In genomic region chr21:17467829-17468228, GRCh38 we compare ENCODE assay signal across 18 cellular contexts. TPM values are rescaled to one million over a fixed set of nuclear protein-coding genes. Genes with fewer than 3 reads are reported as not detected.
DNase-seq lines count a peak whose midpoint lies in the region; ATAC-seq and TF ChIP-seq lines count a peak whose summit lies in the region.
"Had no signal": no experiment of that assay in that cellular context is flagged by ENCODE, and none has a peak within 500 bp of the region (broad histone marks: within the 10 kb centered on the region; RNA-seq: fewer than 3 reads in every experiment).

No MANE protein-coding gene starts in this region.

- H3K9me3 Mint-ChIP-seq in type B pancreatic cell, result no peaks in the 10 kb centered on the region
- H3K9me3 Mint-ChIP-seq: activated CD4-positive, alpha-beta memory T cell treated with anti-CD3 and anti-CD28 coated beads for 36 hours had no signal

- H3K27me3 ChIP-seq in heart left ventricle, result no peaks in the 10 kb centered on the region
- H3K27me3 ChIP-seq in colonic mucosa, result no peaks in the 10 kb centered on the region
- no peaks in the 10 kb centered on the region for H3K27me3 ChIP-seq in mesendoderm (ENCODE audit: insufficient read depth, low read length, poor library complexity)
- H3K27me3 ChIP-seq: esophagus muscularis mucosa, tibial nerve had no signal

- ATAC-seq in heart left ventricle, result no peak
- no peak for ATAC-seq in GM19023 (IDR thresholded peaks at IDR 0.05; ENCODE audit: unreplicated experiment)

- no peak overlapping the region for H2AK5ac ChIP-seq in mesendoderm (ENCODE audit: low read length)

- no peak overlapping the region for H3K4ac ChIP-seq in mesendoderm (ENCODE audit: low read depth, low read length)

- no peak overlapping the region for H3K18ac ChIP-seq in mesendoderm (ENCODE audit: low read length)

- H3K36me3 ChIP-seq in heart left ventricle (no peaks in the 10 kb centered on the region), colonic mucosa (no peaks in the 10 kb centered on the region), mesendoderm (ENCODE audit: control insufficient read depth, insufficient read depth, low read length) (no peaks in the 10 kb centered on the region)
- H3K36me3 ChIP-seq: esophagus muscularis mucosa, tibial nerve had no signal

- peak overlapping the region; percentile 72 for H3K4me3 Mint-ChIP-seq in type B pancreatic cell
- H3K4me3 Mint-ChIP-seq: activated CD4-positive, alpha-beta memory T cell treated with anti-CD3 and anti-CD28 coated beads for 36 hours had no signal

- H3K79me1 ChIP-seq in mesendoderm (ENCODE audit: low read length), result no peaks in the 10 kb centered on the region

- no peak overlapping the region for H2BK15ac ChIP-seq in mesendoderm (replicated peaks; ENCODE audit: low read depth)

- no peaks in the 10 kb centered on the region for H3K36me3 Mint-ChIP-seq in type B pancreatic cell
- H3K36me3 Mint-ChIP-seq: activated CD4-positive, alpha-beta memory T cell treated with anti-CD3 and anti-CD28 coated beads for 36 hours had no signal

- H3K9ac ChIP-seq in colonic mucosa (ENCODE audit: low read depth in 2 of 2, low read length in 2 of 2), result no peak overlapping the region
- no peak overlapping the region for H3K9ac ChIP-seq in mesendoderm (ENCODE audit: low read length)

- no peak for DNase-seq in heart left ventricle
- DNase-seq in cardiac septum (ENCODE audit: low spot score), result no peak
- DNase-seq in colonic mucosa, result no peak
- peak; percentile 64 for DNase-seq in mesendoderm
- DNase-seq in type B pancreatic cell (ENCODE audit: extremely low spot score, unreplicated experiment), result no peak
- DNase-seq in OCI-M1 (lab: John Stamatoyannopoulos, UW), result no peak
- DNase-seq in activated CD4-positive, alpha-beta T cell treated with anti-CD3 and anti-CD28 coated beads, Interleukin-2, amount 50 U/mL, for 1 hour, result no peak
- DNase-seq: activated CD4-positive, alpha-beta memory T cell treated with anti-CD3 and anti-CD28 coated beads for 36 hours; cortex of kidney; GOT3; hippocampal formation; NCI-H1694; NCI-H510A; stimulated activated CD4-positive, alpha-beta T cell treated with anti-CD3 and anti-CD28 coated beads, Interleukin-4, amount 100 ng/mL, for 4 hours had no signal

- no peaks in the 10 kb centered on the region for H3K79me2 ChIP-seq in mesendoderm (ENCODE audit: control insufficient read depth, insufficient read depth, low read length)

- no peaks in the 10 kb centered on the region for H3K27me3 Mint-ChIP-seq in type B pancreatic cell
- H3K27me3 Mint-ChIP-seq: activated CD4-positive, alpha-beta memory T cell treated with anti-CD3 and anti-CD28 coated beads for 36 hours had no signal

- H2BK5ac ChIP-seq in mesendoderm (ENCODE audit: low read length), result no peak overlapping the region

- TF ChIP-seq POLR2A in heart left ventricle (IDR thresholded peaks at IDR 0.05), result no peak

- no peak overlapping the region for H2BK120ac ChIP-seq in mesendoderm (ENCODE audit: low read depth, low read length)

- no peak overlapping the region for H3K4me2 ChIP-seq in mesendoderm (ENCODE audit: low read length)

- H3K27ac Mint-ChIP-seq in type B pancreatic cell, result peak overlapping the region; percentile 86
- H3K27ac Mint-ChIP-seq: activated CD4-positive, alpha-beta memory T cell treated with anti-CD3 and anti-CD28 coated beads for 36 hours had no signal

- H3K23ac ChIP-seq in mesendoderm (ENCODE audit: low read length), result no peak overlapping the region

- no peak overlapping the region for H3K56ac ChIP-seq in mesendoderm (ENCODE audit: low read length)

- H4K5ac ChIP-seq in mesendoderm (ENCODE audit: low read length), result no peak overlapping the region

- TF ChIP-seq CTCF in heart left ventricle (IDR thresholded peaks at IDR 0.05) (no peak), colonic mucosa (IDR thresholded peaks at IDR 0.05) (no peak), type B pancreatic cell (conservative IDR thresholded peaks at IDR 0.05) (no peak)

- H3K4me1 ChIP-seq in heart left ventricle, result peaks cover 0 to 12% (median 0%) of the 10 kb centered on the region in 12 donors
- no peaks in the 10 kb centered on the region for H3K4me1 ChIP-seq in colonic mucosa
- no peaks in the 10 kb centered on the region for H3K4me1 ChIP-seq in mesendoderm (ENCODE audit: control insufficient read depth, low read depth, low read length)

- 27 to 32% (median 27%) methylated on average over 3 of the region's 3 CpGs for WGBS in heart left ventricle, 4 donors
- WGBS in mesendoderm (ENCODE audit: extremely low coverage, insufficient coverage, low lambda C conversion rate), result no CpG with 5 or more reads among the region's 3 CpGs

- peak overlapping the region in 5 of 12 donors; percentile 2 to 54 (median 26) for H3K27ac ChIP-seq in heart left ventricle
- peak overlapping the region; percentile 56 for H3K27ac ChIP-seq in colonic mucosa
- H3K27ac ChIP-seq in mesendoderm (ENCODE audit: low read depth, low read length), result no peak overlapping the region
- H3K27ac ChIP-seq: C4-2B, esophagus muscularis mucosa, tibial nerve had no signal

- H4K8ac ChIP-seq in mesendoderm (ENCODE audit: low read depth, low read length), result no peak overlapping the region

- peaks cover 16% of the 10 kb centered on the region for H3K4me1 Mint-ChIP-seq in type B pancreatic cell (ENCODE audit: unreplicated experiment)

- intact Hi-C loops in heart left ventricle (cut with DNase I), result loop anchor here in 2 of 10 donors (5.0 to 10.0 kb wide), 2 partner anchors 44 to 47 kb away; partner anchors contain the start of gene CXADR (in 2 of the 2)
- intact Hi-C loops in cardiac septum (cut with DNase I), result loop anchor here (10.0 kb wide), 1 partner anchor 47 kb away; the partner anchor contains the start of gene CXADR
- intact Hi-C loops in colonic mucosa (cut with DNase I), result no loop called here

- H3K9me3 ChIP-seq in heart left ventricle (no peaks in the 10 kb centered on the region), colonic mucosa (no peaks in the 10 kb centered on the region)
- H3K9me3 ChIP-seq: esophagus muscularis mucosa, tibial nerve had no signal

- peak overlapping the region in 7 of 12 donors; percentile 1 to 38 (median 33) for H3K4me3 ChIP-seq in heart left ventricle
- peak overlapping the region; percentile 6 for H3K4me3 ChIP-seq in colonic mucosa
- no peak overlapping the region for H3K4me3 ChIP-seq in mesendoderm (ENCODE audit: low read length)
- H3K4me3 ChIP-seq: esophagus muscularis mucosa, tibial nerve had no signal

RNA-seq across cellular contexts. Expression of gene CXADR, which starts 45.0 kb away (rescaled TPM):
- total RNA-seq in heart left ventricle (10 to 100 TPM; 18.4 to 45.1 (median 33.2) TPM), cardiac septum (23.8 TPM), colonic mucosa (10 to 100 TPM; 41.4 to 93.9 TPM), type B pancreatic cell (ENCODE audit: low replicate concordance) (47.3 and 52.1 TPM in 2 replicates)
- 10 to 100 TPM in 1 of 2 donors, 1 to 10 TPM in 1; 7.5 to 21.4 TPM for polyA plus RNA-seq in heart left ventricle
- 93.6 TPM for polyA plus RNA-seq in mesendoderm (2013, experiment 1 of 2)
- polyA plus RNA-seq in mesendoderm (2013, experiment 2 of 2), result 93.9 TPM
